Comparison of ENCODE assay signal across 1 cellular context in the genomic region with DNA sequence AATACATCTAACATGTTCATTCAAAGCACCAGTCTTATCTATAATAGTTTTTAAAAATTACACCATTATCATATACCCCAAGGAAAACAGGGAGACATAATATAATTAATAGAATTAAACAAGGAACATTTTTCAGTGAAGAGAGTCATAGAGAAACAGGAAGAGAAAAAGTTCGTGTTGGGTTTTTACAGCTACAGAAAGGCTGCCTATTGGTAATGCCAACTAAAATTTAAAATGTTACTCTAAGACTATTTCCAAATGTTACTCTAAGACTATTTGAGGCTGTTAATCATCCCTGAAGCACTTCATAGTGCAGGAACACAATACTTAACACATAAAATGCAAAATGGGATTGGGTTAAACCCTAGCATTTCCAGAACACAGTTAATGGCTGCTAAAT.
A peak's percentile ranks its signal among the peaks of the same experiment; 100 is the strongest.
TF ChIP-seq lines count a peak whose summit lies in the region.

No MANE protein-coding gene starts in this region.

TF ChIP-seq in GM12878, 131 proteins besides CTCF, POLR2A, EP300 and RAD21:
- peak; percentile 38; the same call in 1 of the 2 replicates for TF ChIP-seq SPI1 (IDR thresholded peaks at IDR 0.05; ENCODE audit: borderline replicate concordance, insufficient read depth, low read depth, low read length)
- TF ChIP-seq, protein P1, sequence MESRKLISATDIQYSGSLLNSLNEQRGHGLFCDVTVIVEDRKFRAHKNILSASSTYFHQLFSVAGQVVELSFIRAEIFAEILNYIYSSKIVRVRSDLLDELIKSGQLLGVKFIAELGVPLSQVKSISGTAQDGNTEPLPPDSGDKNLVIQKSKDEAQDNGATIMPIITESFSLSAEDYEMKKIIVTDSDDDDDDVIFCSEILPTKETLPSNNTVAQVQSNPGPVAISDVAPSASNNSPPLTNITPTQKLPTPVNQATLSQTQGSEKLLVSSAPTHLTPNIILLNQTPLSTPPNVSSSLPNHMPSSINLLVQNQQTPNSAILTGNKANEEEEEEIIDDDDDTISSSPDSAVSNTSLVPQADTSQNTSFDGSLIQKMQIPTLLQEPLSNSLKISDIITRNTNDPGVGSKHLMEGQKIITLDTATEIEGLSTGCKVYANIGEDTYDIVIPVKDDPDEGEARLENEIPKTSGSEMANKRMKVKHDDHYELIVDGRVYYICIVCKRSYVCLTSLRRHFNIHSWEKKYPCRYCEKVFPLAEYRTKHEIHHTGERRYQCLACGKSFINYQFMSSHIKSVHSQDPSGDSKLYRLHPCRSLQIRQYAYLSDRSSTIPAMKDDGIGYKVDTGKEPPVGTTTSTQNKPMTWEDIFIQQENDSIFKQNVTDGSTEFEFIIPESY (IDR thresholded peaks at IDR 0.05) = no peak
